In genomic region chr19:53102186-53102585, GRCh38 we compare ENCODE assay signal across 8 cellular contexts. TPM values are rescaled to one million over a fixed set of nuclear protein-coding genes. Genes with fewer than 3 reads are reported as not detected.
DNase-seq lines count a peak whose midpoint lies in the region; ATAC-seq lines count a peak whose summit lies in the region.

No MANE protein-coding gene starts in this region.

- no peak for ATAC-seq in HG02798 (IDR thresholded peaks at IDR 0.05; ENCODE audit: poor library complexity, unreplicated experiment)
- no peak for ATAC-seq in HG02610 (IDR thresholded peaks at IDR 0.05; ENCODE audit: unreplicated experiment)

- H3K36me3 Mint-ChIP-seq in activated T-cell treated with anti-CD3 and anti-CD28 coated beads, Interleukin-2, amount 50 U/mL, for 24 hours (ENCODE audit: low read depth) = peaks cover 56% of the 10 kb centered on the region
- peaks cover 33% of the 10 kb centered on the region for H3K36me3 Mint-ChIP-seq in activated CD4-positive, alpha-beta memory T cell treated with anti-CD3 and anti-CD28 coated beads for 36 hours

- H3K4me3 ChIP-seq in iPS-18c (ENCODE audit: insufficient read depth, low read depth, low read length) = peak overlapping the region; percentile 98

- CTCF ChIA-PET in activated CD4-positive, alpha-beta memory T cell treated with anti-CD3 and anti-CD28 coated beads for 36 hours (lab: Charles Lee) = interaction anchor here (0.7 kb wide), 1 partner anchor 365 kb away, joined by 3 read pairs; no protein-coding TSS in a partner anchor

- no peak for DNase-seq in activated T-cell treated with anti-CD3 and anti-CD28 coated beads, Interleukin-2, amount 50 U/mL, for 24 hours
- no peak for DNase-seq in activated T-cell treated with anti-CD3 and anti-CD28 coated beads, Interleukin-2, amount 50 U/mL, for 48 hours
- no peak for DNase-seq in activated CD4-positive, alpha-beta memory T cell treated with anti-CD3 and anti-CD28 coated beads for 36 hours
- no peak for DNase-seq in inferior parietal cortex (ENCODE audit: extremely low spot score)

- peak overlapping the region; percentile 89 for H3K4me3 Mint-ChIP-seq in activated T-cell treated with anti-CD3 and anti-CD28 coated beads, Interleukin-2, amount 50 U/mL, for 24 hours
- peak overlapping the region; percentile 89 for H3K4me3 Mint-ChIP-seq in activated CD4-positive, alpha-beta memory T cell treated with anti-CD3 and anti-CD28 coated beads for 36 hours

- peak overlapping the region; percentile 96 for H3K27ac Mint-ChIP-seq in activated T-cell treated with anti-CD3 and anti-CD28 coated beads, Interleukin-2, amount 50 U/mL, for 24 hours
- H3K27ac Mint-ChIP-seq in activated CD4-positive, alpha-beta memory T cell treated with anti-CD3 and anti-CD28 coated beads for 36 hours = peak overlapping the region; percentile 81

- H3K9me3 Mint-ChIP-seq in activated T-cell treated with anti-CD3 and anti-CD28 coated beads, Interleukin-2, amount 50 U/mL, for 24 hours = peaks cover 15% of the 10 kb centered on the region
- H3K9me3 Mint-ChIP-seq in activated CD4-positive, alpha-beta memory T cell treated with anti-CD3 and anti-CD28 coated beads for 36 hours = peaks cover 5% of the 10 kb centered on the region

- intact Hi-C loops in activated CD4-positive, alpha-beta memory T cell treated with anti-CD3 and anti-CD28 coated beads for 36 hours (cut with micrococcal nuclease) = loop anchor here (2.0 to 10.0 kb wide), 5 partner anchors 57 to 575 kb away; partner anchors contain the start of genes ZNF347, ZNF808 and ZNF816

- no peaks in the 10 kb centered on the region for H3K9me3 ChIP-seq in iPS-18c (ENCODE audit: control insufficient read depth, insufficient read depth, low read length)

- peaks cover 36% of the 10 kb centered on the region for H3K4me1 Mint-ChIP-seq in activated T-cell treated with anti-CD3 and anti-CD28 coated beads, Interleukin-2, amount 50 U/mL, for 24 hours (ENCODE audit: low read depth)
- peaks cover 39% of the 10 kb centered on the region for H3K4me1 Mint-ChIP-seq in activated CD4-positive, alpha-beta memory T cell treated with anti-CD3 and anti-CD28 coated beads for 36 hours (ENCODE audit: low read depth)

- peak overlapping the region; percentile 56 for H3K27ac ChIP-seq in temporal lobe (ENCODE audit: low read depth, low read length)

- H3K27me3 Mint-ChIP-seq in activated T-cell treated with anti-CD3 and anti-CD28 coated beads, Interleukin-2, amount 50 U/mL, for 24 hours = no peaks in the 10 kb centered on the region
- peaks cover 2% of the 10 kb centered on the region for H3K27me3 Mint-ChIP-seq in activated CD4-positive, alpha-beta memory T cell treated with anti-CD3 and anti-CD28 coated beads for 36 hours

- POLR2A ChIA-PET in activated CD4-positive, alpha-beta memory T cell treated with anti-CD3 and anti-CD28 coated beads for 36 hours (lab: Charles Lee) = interaction anchor here (0.6 kb wide), 1 partner anchor 323 kb away, joined by 3 read pairs; no protein-coding TSS in a partner anchor

RNA-seq across cellular contexts. Expression of gene ZNF160, which starts 1.0 kb away (rescaled TPM):
- 10 to 100 TPM; 26.3 to 28.9 TPM for total RNA-seq in activated CD4-positive, alpha-beta memory T cell treated with anti-CD3 and anti-CD28 coated beads for 36 hours
- total RNA-seq in temporal lobe = 32.5 TPM

RNA-seq across cellular contexts. Expression of gene ZNF415, which starts 30.5 kb away (rescaled TPM):
- under 1 TPM; 0.39 to 0.88 TPM for total RNA-seq in activated CD4-positive, alpha-beta memory T cell treated with anti-CD3 and anti-CD28 coated beads for 36 hours
- total RNA-seq in temporal lobe = 31.7 TPM

RNA-seq across cellular contexts. Expression of gene ZNF347, which starts 56.7 kb away (rescaled TPM):
- total RNA-seq in activated CD4-positive, alpha-beta memory T cell treated with anti-CD3 and anti-CD28 coated beads for 36 hours = 1 to 10 TPM; 6.4 TPM
- 16.5 TPM for total RNA-seq in temporal lobe

RNA-seq across cellular contexts. Expression of gene ERVV-2, which starts 57.6 kb away (rescaled TPM):
- not detected for total RNA-seq in activated CD4-positive, alpha-beta memory T cell treated with anti-CD3 and anti-CD28 coated beads for 36 hours
- total RNA-seq in temporal lobe = not detected

Comparison
In these comparisons a context has a peak if more than half of its experiments do, and no peak if none do; other contexts are left out.
1. RNA of gene ZNF415, which starts 30.5 kb away (total RNA-seq): 31.7 TPM in temporal lobe (single experiment); 0.39 to 0.88 TPM in activated CD4-positive, alpha-beta memory T cell treated with anti-CD3 and anti-CD28 coated beads for 36 hours; every median in the first group is over 10 times any median in the second.